Comparison of ENCODE assay signal across 6 cellular contexts in the genomic region with DNA sequence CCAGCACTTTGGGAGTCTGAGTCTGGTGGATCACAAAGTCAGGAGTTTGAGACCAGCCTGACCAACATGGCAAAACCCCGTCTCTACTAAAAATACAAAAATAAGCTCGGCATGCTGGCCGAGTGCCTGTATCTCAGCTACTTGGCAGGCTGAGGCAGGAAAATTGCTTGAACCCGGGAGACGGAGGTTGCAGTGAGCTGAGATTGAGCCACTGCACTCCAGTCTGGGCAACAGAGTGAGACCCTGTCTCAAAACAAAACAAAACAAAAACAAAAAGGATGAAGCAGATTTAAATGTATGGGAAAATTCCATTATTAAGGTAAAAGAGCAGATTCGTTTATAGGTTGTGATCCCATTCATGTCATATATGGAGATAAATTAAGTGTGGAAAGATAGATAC. TPM values are rescaled to one million over a fixed set of nuclear protein-coding genes. Genes with fewer than 3 reads are reported as not detected.
"Had no signal": no experiment of that assay in that cellular context is flagged by ENCODE, and none has a peak within 500 bp of the region (broad histone marks: within the 10 kb centered on the region; RNA-seq: fewer than 3 reads in every experiment).

No MANE protein-coding gene starts in this region.

RNA-seq across cellular contexts. Expression of a gene that starts 17.1 kb away (rescaled TPM):
- total RNA-seq: M059J, PC-3, Peyer's patch, Right ventricle myocardium superior, SJSA1 had no signal
- polyA plus RNA-seq: SK-N-SH had no signal

RNA-seq across cellular contexts. Expression of a gene that starts 41.3 kb away (rescaled TPM):
- total RNA-seq: M059J, PC-3, Peyer's patch, Right ventricle myocardium superior, SJSA1 had no signal
- polyA plus RNA-seq: SK-N-SH had no signal

RNA-seq across cellular contexts. Expression of a gene that starts 59.1 kb away (rescaled TPM):
- total RNA-seq: M059J, PC-3, Peyer's patch, Right ventricle myocardium superior, SJSA1 had no signal
- polyA plus RNA-seq: SK-N-SH had no signal
